6 cellular contexts compared by ENCODE assay signal in the genomic region with DNA sequence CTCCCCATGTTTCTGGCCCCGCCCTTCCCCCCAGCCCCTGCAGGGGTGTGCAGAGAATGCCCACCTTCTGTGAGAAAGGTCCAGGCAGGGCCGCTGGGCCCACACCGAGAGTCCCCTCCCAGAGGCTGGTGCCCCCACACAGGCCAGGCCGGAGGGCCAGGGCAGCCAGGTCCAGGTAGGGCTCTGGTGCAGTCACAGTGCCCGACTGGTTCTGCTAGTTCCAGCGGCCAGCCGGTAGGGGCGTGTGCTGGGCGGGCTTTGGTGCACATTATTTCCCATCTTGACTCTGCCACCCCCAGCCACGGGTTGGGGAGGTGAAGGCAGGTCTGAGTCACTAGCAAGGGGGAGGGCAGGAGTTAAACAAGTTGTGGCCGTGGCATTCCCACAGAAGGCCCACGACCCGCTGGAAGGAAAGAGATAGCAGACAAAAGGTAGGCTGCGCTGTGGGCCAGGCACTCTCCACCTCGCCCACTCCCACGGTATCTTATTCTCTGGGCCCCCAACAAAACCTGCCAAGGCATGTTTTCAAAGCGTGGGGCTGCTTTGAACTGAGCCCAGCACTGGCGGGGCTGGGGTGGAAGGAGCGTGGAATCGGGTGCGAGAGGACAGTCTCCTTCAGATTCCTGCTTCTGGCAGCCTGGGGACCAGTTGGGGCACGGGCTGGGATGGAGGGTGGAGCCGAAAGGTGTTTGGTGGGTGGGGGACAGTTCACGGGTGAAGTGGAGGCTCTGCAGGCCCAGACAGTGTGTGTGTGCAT. TPM values are rescaled to one million over a fixed set of nuclear protein-coding genes. Genes with fewer than 3 reads are reported as not detected.
A peak's percentile ranks its signal among the peaks of the same experiment; 100 is the strongest.
DNase-seq lines count a peak whose midpoint lies in the region; ATAC-seq and TF ChIP-seq lines count a peak whose summit lies in the region.

No MANE protein-coding gene starts in this region.

- peaks cover 37 to 59% of the 10 kb centered on the region in 2 donors for H3K27me3 Mint-ChIP-seq in T-cell

- no peak overlapping the region for H3K27ac Mint-ChIP-seq in T-cell

- DNase-seq in T-cell, result no peak
- peak; percentile 56 for DNase-seq in kidney glomerular epithelial cell (lab: John Stamatoyannopoulos, UW)
- DNase-seq in effector CD4-positive, alpha-beta T cell, result no peak
- DNase-seq in foreskin fibroblast, result no peak
- no peak for DNase-seq in NCI-H1048 (lab: John Stamatoyannopoulos, UW)

- TF ChIP-seq CTCF in C4-2B (conservative IDR thresholded peaks at IDR 0.05), result no peak; the same call in 1 of the 2 replicates
- no peak for TF ChIP-seq CTCF in foreskin fibroblast (IDR thresholded peaks at IDR 0.05; ENCODE audit: low read depth, low read length)

- CTCF ChIA-PET in T-cell (lab: Charles Lee), result no interaction called here

- peak in 3 of 4 experiments; percentile 34 to 55 (median 38) for ATAC-seq in T-cell (replicated peaks in 1 of 4)

- H3K27ac ChIP-seq in C4-2B, result peak overlapping the region; percentile 100

- no peaks in the 10 kb centered on the region for H3K36me3 Mint-ChIP-seq in T-cell

- POLR2A ChIA-PET in T-cell (lab: Charles Lee), result no interaction called here

- H3K4me1 Mint-ChIP-seq in T-cell, result peaks cover 12 to 21% (median 18%) of the 10 kb centered on the region in 3 donors

- H3K4me3 ChIP-seq in foreskin fibroblast (ENCODE audit: low read depth in 1 of 2, low read length in 2 of 2), result no peak overlapping the region

- H3K9me3 Mint-ChIP-seq in T-cell, result no peaks in the 10 kb centered on the region

- peak overlapping the region in 1 of 3 donors; percentile 62 for H3K4me3 Mint-ChIP-seq in T-cell

RNA-seq across cellular contexts. Expression of a gene that starts 1.9 kb away (rescaled TPM):
- total RNA-seq in T-cell, result under 1 TPM in 2 of 5 donors, not detected in 3; 0.08 to 0.44 TPM

RNA-seq across cellular contexts. Expression of a gene that starts 12.6 kb away (rescaled TPM):
- 10 to 100 TPM in 4 of 5 donors, 1 to 10 TPM in 1; 8.9 to 25.7 (median 20.3) TPM for total RNA-seq in T-cell

RNA-seq across cellular contexts. Expression of a gene that starts 26.1 kb away (rescaled TPM):
- total RNA-seq in T-cell, result not detected

RNA-seq across cellular contexts. Expression of a gene that starts 26.2 kb away (rescaled TPM):
- 1 to 10 TPM in 4 of 5 donors, under 1 TPM in 1; 0.92 to 6.9 (median 4.7) TPM for total RNA-seq in T-cell

RNA-seq across cellular contexts. Expression of a gene that starts 55.7 kb away (rescaled TPM):
- 10 to 100 TPM; 61.2 to 80.9 (median 73.2) TPM for total RNA-seq in T-cell
